1 cellular context compared by ENCODE assay signal in the genomic region with DNA sequence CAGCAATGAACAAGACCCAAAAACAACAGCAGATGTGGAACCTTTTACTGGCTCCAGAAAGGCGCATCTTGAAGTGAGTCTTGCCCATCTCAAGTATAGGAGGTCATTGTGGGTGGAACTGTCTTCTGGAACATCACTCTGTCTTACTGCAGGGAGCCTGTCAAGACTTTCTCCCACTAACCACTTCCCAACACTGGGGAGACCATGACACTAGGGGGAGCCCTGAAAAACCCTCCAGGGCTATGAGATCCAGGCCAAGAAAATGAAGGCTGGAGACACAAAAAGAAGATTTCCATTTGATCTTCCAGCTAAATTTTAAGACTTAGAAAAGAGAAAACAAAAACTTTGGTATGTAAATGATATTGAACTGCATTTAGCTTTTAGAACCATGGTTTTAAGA.
TF ChIP-seq lines count a peak whose summit lies in the region.

No MANE protein-coding gene starts in this region.

TF ChIP-seq in GM12878, 131 proteins besides CTCF, POLR2A, EP300 and RAD21:
- TF ChIP-seq, protein P1, sequence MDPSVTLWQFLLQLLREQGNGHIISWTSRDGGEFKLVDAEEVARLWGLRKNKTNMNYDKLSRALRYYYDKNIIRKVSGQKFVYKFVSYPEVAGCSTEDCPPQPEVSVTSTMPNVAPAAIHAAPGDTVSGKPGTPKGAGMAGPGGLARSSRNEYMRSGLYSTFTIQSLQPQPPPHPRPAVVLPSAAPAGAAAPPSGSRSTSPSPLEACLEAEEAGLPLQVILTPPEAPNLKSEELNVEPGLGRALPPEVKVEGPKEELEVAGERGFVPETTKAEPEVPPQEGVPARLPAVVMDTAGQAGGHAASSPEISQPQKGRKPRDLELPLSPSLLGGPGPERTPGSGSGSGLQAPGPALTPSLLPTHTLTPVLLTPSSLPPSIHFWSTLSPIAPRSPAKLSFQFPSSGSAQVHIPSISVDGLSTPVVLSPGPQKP (IDR thresholded peaks at IDR 0.05; ENCODE audit: low read depth, low read length): no peak
- no peak for TF ChIP-seq RUNX3 (IDR thresholded peaks at IDR 0.05; ENCODE audit: low read length)
- TF ChIP-seq TARDBP (IDR thresholded peaks at IDR 0.05; ENCODE audit: borderline replicate concordance): no peak
- TF ChIP-seq, protein P2, sequence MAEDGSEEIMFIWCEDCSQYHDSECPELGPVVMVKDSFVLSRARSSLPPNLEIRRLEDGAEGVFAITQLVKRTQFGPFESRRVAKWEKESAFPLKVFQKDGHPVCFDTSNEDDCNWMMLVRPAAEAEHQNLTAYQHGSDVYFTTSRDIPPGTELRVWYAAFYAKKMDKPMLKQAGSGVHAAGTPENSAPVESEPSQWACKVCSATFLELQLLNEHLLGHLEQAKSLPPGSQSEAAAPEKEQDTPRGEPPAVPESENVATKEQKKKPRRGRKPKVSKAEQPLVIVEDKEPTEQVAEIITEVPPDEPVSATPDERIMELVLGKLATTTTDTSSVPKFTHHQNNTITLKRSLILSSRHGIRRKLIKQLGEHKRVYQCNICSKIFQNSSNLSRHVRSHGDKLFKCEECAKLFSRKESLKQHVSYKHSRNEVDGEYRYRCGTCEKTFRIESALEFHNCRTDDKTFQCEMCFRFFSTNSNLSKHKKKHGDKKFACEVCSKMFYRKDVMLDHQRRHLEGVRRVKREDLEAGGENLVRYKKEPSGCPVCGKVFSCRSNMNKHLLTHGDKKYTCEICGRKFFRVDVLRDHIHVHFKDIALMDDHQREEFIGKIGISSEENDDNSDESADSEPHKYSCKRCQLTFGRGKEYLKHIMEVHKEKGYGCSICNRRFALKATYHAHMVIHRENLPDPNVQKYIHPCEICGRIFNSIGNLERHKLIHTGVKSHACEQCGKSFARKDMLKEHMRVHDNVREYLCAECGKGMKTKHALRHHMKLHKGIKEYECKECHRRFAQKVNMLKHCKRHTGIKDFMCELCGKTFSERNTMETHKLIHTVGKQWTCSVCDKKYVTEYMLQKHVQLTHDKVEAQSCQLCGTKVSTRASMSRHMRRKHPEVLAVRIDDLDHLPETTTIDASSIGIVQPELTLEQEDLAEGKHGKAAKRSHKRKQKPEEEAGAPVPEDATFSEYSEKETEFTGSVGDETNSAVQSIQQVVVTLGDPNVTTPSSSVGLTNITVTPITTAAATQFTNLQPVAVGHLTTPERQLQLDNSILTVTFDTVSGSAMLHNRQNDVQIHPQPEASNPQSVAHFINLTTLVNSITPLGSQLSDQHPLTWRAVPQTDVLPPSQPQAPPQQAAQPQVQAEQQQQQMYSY (CRISPR knock-in tag; IDR thresholded peaks at IDR 0.05): no peak
- TF ChIP-seq ASH2L (IDR thresholded peaks at IDR 0.05; ENCODE audit: borderline replicate concordance, low read depth): no peak
- no peak for TF ChIP-seq SMARCA5 (IDR thresholded peaks at IDR 0.05)
- no peak for TF ChIP-seq FOXK2 (IDR thresholded peaks at IDR 0.05)
- no peak for TF ChIP-seq WRNIP1 (IDR thresholded peaks at IDR 0.05; ENCODE audit: borderline replicate concordance, low read depth, low read length)
- no peak for TF ChIP-seq NBN (IDR thresholded peaks at IDR 0.05)
